17 cellular contexts compared by ENCODE assay signal in genomic region chr4:13092702-13093101, GRCh38.
DNase-seq lines count a peak whose midpoint lies in the region; ATAC-seq and TF ChIP-seq lines count a peak whose summit lies in the region.
"Had no signal": no experiment of that assay in that cellular context is flagged by ENCODE, and none has a peak within 500 bp of the region (broad histone marks: within the 10 kb centered on the region; RNA-seq: fewer than 3 reads in every experiment).

No MANE protein-coding gene starts in this region.

- H3K4me1 Mint-ChIP-seq in WTC11, result peaks cover 13% of the 10 kb centered on the region
- H3K4me1 Mint-ChIP-seq: CD4-positive, alpha-beta memory T cell had no signal

- no peaks in the 10 kb centered on the region for H4K20me1 ChIP-seq in fibroblast of lung (ENCODE audit: control insufficient read depth, extremely low read depth, insufficient read depth, low read length)

- H3K36me3 ChIP-seq in ascending aorta, result no peaks in the 10 kb centered on the region
- H3K36me3 ChIP-seq in fibroblast of lung (ENCODE audit: control insufficient read depth, insufficient read depth, low read length), result no peaks in the 10 kb centered on the region
- no peaks in the 10 kb centered on the region for H3K36me3 ChIP-seq in thoracic aorta
- H3K36me3 ChIP-seq: BE2C, SJCRH30 had no signal

- 49% methylated on average over 1 of the region's 1 CpG for WGBS in right cardiac atrium

- POLR2A ChIA-PET in WTC11 (lab: Charles Lee), result no interaction called here

- H3K27ac ChIP-seq in ascending aorta (peak overlapping the region; percentile 59 to 68), fibroblast of lung (ENCODE audit: insufficient read depth, low read length) (no peak overlapping the region), right cardiac atrium (ENCODE audit: low read length) (no peak overlapping the region), thoracic aorta (peak overlapping the region; percentile 52 to 60)
- H3K27ac ChIP-seq: SJCRH30 had no signal

- no peak overlapping the region for H3K27ac Mint-ChIP-seq in WTC11
- H3K27ac Mint-ChIP-seq: CD4-positive, alpha-beta memory T cell; GM23338 had no signal

- H3K9ac ChIP-seq in fibroblast of lung (ENCODE audit: insufficient read depth, low read length), result no peak overlapping the region

- TF ChIP-seq CTCF in ascending aorta (IDR thresholded peaks at IDR 0.05) (no peak), fibroblast of lung (conservative IDR thresholded peaks at IDR 0.05 in 1 of 2, IDR thresholded peaks at IDR 0.05 in 1 of 2; ENCODE audit: low read depth in 1 of 2, low read length in 2 of 2) (no peak), thoracic aorta (IDR thresholded peaks at IDR 0.05) (peak; percentile 8), WTC11 (IDR thresholded peaks at IDR 0.05) (no peak)

- peak in 1 of 2 donors; percentile 70 for DNase-seq in ascending aorta (ENCODE audit: low spot score in 2 of 2)
- DNase-seq in fibroblast of lung (ENCODE audit: low read depth in 2 of 2), result peak; percentile 3 to 62
- DNase-seq in right cardiac atrium, result no peak
- DNase-seq in thoracic aorta (ENCODE audit: low spot score), result no peak
- no peak for DNase-seq in WTC11 (ENCODE audit: low spot score)
- DNase-seq in midbrain (lab: John Stamatoyannopoulos, UW), result no peak
- DNase-seq in stimulated activated CD8-positive, alpha-beta memory T cell treated with anti-CD3 and anti-CD28 coated beads, Interleukin-4, amount 100 ng/mL, for 48 hours, result no peak
- no peak for DNase-seq in NCI-H526 treated with DMSO at 0.1 percent for 48 hours (lab: John Stamatoyannopoulos, UW)
- DNase-seq: BE2C; CD4-positive, alpha-beta memory T cell; DND-41; GDM1; NCI-H1105; NCI-H187 treated with DMSO at 0.1 percent for 48 hours; SJCRH30 had no signal

- intact Hi-C loops in ascending aorta (cut with DNase I) (no loop called here), right cardiac atrium (cut with DNase I) (no loop called here)

- peaks cover 9% of the 10 kb centered on the region; the same call in 1 of the 2 replicates for H3K9me3 Mint-ChIP-seq in WTC11
- H3K9me3 Mint-ChIP-seq: GM23338 had no signal

- H2AFZ ChIP-seq in fibroblast of lung (ENCODE audit: low read length), result no peak overlapping the region
- H2AFZ ChIP-seq: GM23338 had no signal

- H3K36me3 Mint-ChIP-seq in WTC11, result no peaks in the 10 kb centered on the region
- H3K36me3 Mint-ChIP-seq: CD4-positive, alpha-beta memory T cell had no signal

- no peaks in the 10 kb centered on the region for H3K9me3 ChIP-seq in ascending aorta
- H3K9me3 ChIP-seq in fibroblast of lung (ENCODE audit: control insufficient read depth, insufficient read depth, low read depth, low read length), result no peaks in the 10 kb centered on the region
- H3K9me3 ChIP-seq in right cardiac atrium (ENCODE audit: control insufficient read depth, low read length), result no peaks in the 10 kb centered on the region
- H3K9me3 ChIP-seq in thoracic aorta, result no peaks in the 10 kb centered on the region
- H3K9me3 ChIP-seq: BE2C, SJCRH30 had no signal

- no peaks in the 10 kb centered on the region for H3K79me2 ChIP-seq in fibroblast of lung (ENCODE audit: control insufficient read depth, insufficient read depth, low read length)

- CTCF ChIA-PET in WTC11 (lab: Charles Lee), result no interaction called here

- H3K27me3 ChIP-seq in ascending aorta (no peaks in the 10 kb centered on the region), fibroblast of lung (ENCODE audit: control insufficient read depth, insufficient read depth, low read length) (no peaks in the 10 kb centered on the region), right cardiac atrium (ENCODE audit: control insufficient read depth, insufficient read depth) (no peaks in the 10 kb centered on the region), thoracic aorta (replicated peaks; ENCODE audit: insufficient read depth) (no peaks in the 10 kb centered on the region)
- H3K27me3 ChIP-seq: BE2C, SJCRH30 had no signal

- H3K4me3 ChIP-seq in ascending aorta, result no peak overlapping the region
- no peak overlapping the region for H3K4me3 ChIP-seq in fibroblast of lung (replicated peaks in 1 of 4; ENCODE audit: control extremely low read depth in 1 of 4, insufficient read depth in 1 of 4, low read depth in 3 of 4, low read length in 4 of 4)
- no peak overlapping the region for H3K4me3 ChIP-seq in right cardiac atrium (ENCODE audit: low read length)
- no peak overlapping the region for H3K4me3 ChIP-seq in thoracic aorta
- H3K4me3 ChIP-seq: GM23338, K562, SJCRH30 had no signal

- no peak overlapping the region for H3K4me3 Mint-ChIP-seq in WTC11
- H3K4me3 Mint-ChIP-seq: CD4-positive, alpha-beta memory T cell; GM23338 had no signal

- peaks cover 15 to 35% of the 10 kb centered on the region in 2 donors for H3K4me1 ChIP-seq in ascending aorta
- H3K4me1 ChIP-seq in fibroblast of lung (ENCODE audit: control insufficient read depth, extremely low read depth, insufficient read depth, low read length), result no peaks in the 10 kb centered on the region
- H3K4me1 ChIP-seq in right cardiac atrium (ENCODE audit: control insufficient read depth, insufficient read depth, low read length), result peaks cover 3% of the 10 kb centered on the region
- peaks cover 20 to 38% of the 10 kb centered on the region in 2 donors for H3K4me1 ChIP-seq in thoracic aorta (ENCODE audit: control insufficient read depth in 1 of 2, low read depth in 2 of 2)
- H3K4me1 ChIP-seq: BE2C, SJCRH30 had no signal

- H3K4me2 ChIP-seq in fibroblast of lung (ENCODE audit: extremely low read depth, insufficient read depth, low read length), result no peak overlapping the region
- H3K4me2 ChIP-seq: GM23338 had no signal

- no peaks in the 10 kb centered on the region for H3K27me3 Mint-ChIP-seq in WTC11 (ENCODE audit: low read depth)
- H3K27me3 Mint-ChIP-seq: CD4-positive, alpha-beta memory T cell had no signal

- ATAC-seq in right cardiac atrium, result peak; percentile 78
- ATAC-seq in thoracic aorta (ENCODE audit: insufficient number of reproducible peaks, low FRiP score, low read depth), result peak; percentile 82
- no peak for ATAC-seq in WTC11
- ATAC-seq: GM23338, K562 had no signal

TF ChIP-seq in WTC11, 78 proteins besides CTCF, POLR2A, EP300 and RAD21:
- no peak for TF ChIP-seq PRRX2 (CRISPR knock-in tag; IDR thresholded peaks at IDR 0.05)
- no peak for TF ChIP-seq NR3C1 (CRISPR knock-in tag; conservative IDR thresholded peaks at IDR 0.05; ENCODE audit: low read depth)
- no peak for TF ChIP-seq ATF6 (CRISPR knock-in tag; IDR thresholded peaks at IDR 0.05)
- no peak for TF ChIP-seq NFYB (CRISPR knock-in tag; conservative IDR thresholded peaks at IDR 0.05; ENCODE audit: low read depth)
- TF ChIP-seq ZMAT4 (CRISPR knock-in tag; IDR thresholded peaks at IDR 0.05), result no peak
- no peak for TF ChIP-seq FOXP4 (CRISPR knock-in tag; IDR thresholded peaks at IDR 0.05)
- no peak for TF ChIP-seq NFATC4 (CRISPR knock-in tag; IDR thresholded peaks at IDR 0.05)
- TF ChIP-seq IRF1 (CRISPR knock-in tag; IDR thresholded peaks at IDR 0.05), result no peak
- TF ChIP-seq MXD4 (CRISPR knock-in tag; IDR thresholded peaks at IDR 0.05; ENCODE audit: borderline replicate concordance), result no peak
- TF ChIP-seq ZNF423 (CRISPR knock-in tag; IDR thresholded peaks at IDR 0.05), result no peak
- TF ChIP-seq USF1 (CRISPR knock-in tag; IDR thresholded peaks at IDR 0.05), result no peak

Comparison
In these comparisons a context has a peak if more than half of its experiments do, and no peak if none do; other contexts are left out.
1. DNase-seq: peak in fibroblast of lung (2 of 2); none in right cardiac atrium (0 of 3), thoracic aorta (single experiment), WTC11 (single experiment), midbrain (single experiment), stimulated activated CD8-positive, alpha-beta memory T cell treated with anti-CD3 and anti-CD28 coated beads, Interleukin-4, amount 100 ng/mL, for 48 hours (single experiment) and NCI-H526 treated with DMSO at 0.1 percent for 48 hours (single experiment).
2. H3K27ac ChIP-seq: peak in ascending aorta (2 of 2) and thoracic aorta (2 of 2); none in fibroblast of lung (single experiment) and right cardiac atrium (single experiment).